ENCODE assay signal across 9 cellular contexts in the genomic region with DNA sequence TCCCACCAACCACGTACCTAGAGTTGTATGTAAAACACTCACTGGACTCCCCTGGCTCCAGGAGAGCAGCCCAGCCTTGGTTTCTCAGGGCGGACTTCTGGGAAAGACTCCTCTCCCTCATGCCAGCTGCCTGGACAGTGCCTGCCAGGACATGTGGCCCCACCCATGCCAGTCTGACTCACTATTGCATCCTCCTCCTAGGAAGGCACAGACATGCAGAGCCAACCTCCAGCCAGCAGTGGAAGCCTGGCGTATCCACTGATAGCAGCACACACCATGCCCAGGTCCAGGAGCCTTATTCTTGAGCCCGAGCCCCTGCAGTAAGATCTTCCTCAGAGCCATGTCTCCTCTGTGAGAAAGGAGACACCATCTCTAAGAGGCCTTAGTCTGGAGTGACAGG. TPM values are rescaled to one million over a fixed set of nuclear protein-coding genes. Genes with fewer than 3 reads are reported as not detected.
DNase-seq lines count a peak whose midpoint lies in the region; ATAC-seq and TF ChIP-seq lines count a peak whose summit lies in the region.
"Had no signal": no experiment of that assay in that cellular context is flagged by ENCODE, and none has a peak within 500 bp of the region (broad histone marks: within the 10 kb centered on the region; RNA-seq: fewer than 3 reads in every experiment).

No MANE protein-coding gene starts in this region.

- H3K4me1 ChIP-seq in vagina = peaks cover 70% of the 10 kb centered on the region

- H3K36me3 Mint-ChIP-seq in activated naive CD4-positive, alpha-beta T cell treated with anti-CD3 and anti-CD28 coated beads, Interleukin-2, amount 50 U/mL, for 24 hours = peaks cover 23% of the 10 kb centered on the region
- peaks cover 40% of the 10 kb centered on the region for H3K36me3 Mint-ChIP-seq in activated naive CD8-positive, alpha-beta T cell treated with anti-CD3 and anti-CD28 coated beads, Interleukin-2, amount 10 ng/mL, durations not matched to agents 7 days and 5 days

- ATAC-seq in activated naive CD8-positive, alpha-beta T cell treated with anti-CD3 and anti-CD28 coated beads, Interleukin-2, amount 10 ng/mL, durations not matched to agents 7 days and 5 days (ENCODE audit: low read depth) = no peak
- ATAC-seq in GM21367 (IDR thresholded peaks at IDR 0.05; ENCODE audit: unreplicated experiment) (no peak), GM21423 (IDR thresholded peaks at IDR 0.05; ENCODE audit: unreplicated experiment) (no peak)

- DNase-seq in activated naive CD4-positive, alpha-beta T cell treated with Interleukin-2 at 50 U/mL for 16 hours = no peak
- DNase-seq in activated naive CD8-positive, alpha-beta T cell treated with anti-CD3 and anti-CD28 coated beads, Interleukin-2, amount 10 ng/mL, durations not matched to agents 7 days and 5 days = no peak
- DNase-seq in kidney glomerular epithelial cell (lab: John Stamatoyannopoulos, UW) (peak; percentile 66), vagina (ENCODE audit: extremely low spot score in 2 of 2) (no peak), NCI-H510A (lab: John Stamatoyannopoulos, UW) (no peak)
- DNase-seq: pancreas had no signal

- TF ChIP-seq POLR2A in vagina (IDR thresholded peaks at IDR 0.05) = no peak

- H3K27ac Mint-ChIP-seq in activated naive CD4-positive, alpha-beta T cell treated with anti-CD3 and anti-CD28 coated beads, Interleukin-2, amount 50 U/mL, for 24 hours = no peak overlapping the region
- H3K27ac Mint-ChIP-seq in activated naive CD8-positive, alpha-beta T cell treated with anti-CD3 and anti-CD28 coated beads, Interleukin-2, amount 10 ng/mL, durations not matched to agents 7 days and 5 days = peak overlapping the region; percentile 65

- H3K4me3 Mint-ChIP-seq in activated naive CD4-positive, alpha-beta T cell treated with anti-CD3 and anti-CD28 coated beads, Interleukin-2, amount 50 U/mL, for 24 hours = peak overlapping the region; percentile 75
- H3K4me3 Mint-ChIP-seq in activated naive CD8-positive, alpha-beta T cell treated with anti-CD3 and anti-CD28 coated beads, Interleukin-2, amount 10 ng/mL, durations not matched to agents 7 days and 5 days = peak overlapping the region; percentile 20

- no peaks in the 10 kb centered on the region for H3K27me3 ChIP-seq in vagina
- H3K27me3 ChIP-seq: pancreas had no signal

- intact Hi-C loops in vagina (cut with DNase I) = no loop called here

- peaks cover 79% of the 10 kb centered on the region for H3K4me1 Mint-ChIP-seq in activated naive CD4-positive, alpha-beta T cell treated with anti-CD3 and anti-CD28 coated beads, Interleukin-2, amount 50 U/mL, for 24 hours
- peaks cover 58% of the 10 kb centered on the region for H3K4me1 Mint-ChIP-seq in activated naive CD8-positive, alpha-beta T cell treated with anti-CD3 and anti-CD28 coated beads, Interleukin-2, amount 10 ng/mL, durations not matched to agents 7 days and 5 days

- H3K36me3 ChIP-seq in vagina = peaks cover 2 to 20% of the 10 kb centered on the region in 2 donors

- POLR2A ChIA-PET in activated naive CD8-positive, alpha-beta T cell treated with anti-CD3 and anti-CD28 coated beads, Interleukin-2, amount 10 ng/mL, durations not matched to agents 7 days and 5 days (lab: Charles Lee) = interaction anchor here (0.8 kb wide), 1 partner anchor 9 kb away, joined by 3 read pairs; a partner anchor contains a TSS

- peak overlapping the region; percentile 28 for H3K27ac ChIP-seq in vagina
- H3K27ac ChIP-seq: pancreas had no signal

- no peaks in the 10 kb centered on the region for H3K9me3 Mint-ChIP-seq in activated naive CD4-positive, alpha-beta T cell treated with anti-CD3 and anti-CD28 coated beads, Interleukin-2, amount 50 U/mL, for 24 hours
- H3K9me3 Mint-ChIP-seq in activated naive CD8-positive, alpha-beta T cell treated with anti-CD3 and anti-CD28 coated beads, Interleukin-2, amount 10 ng/mL, durations not matched to agents 7 days and 5 days = no peaks in the 10 kb centered on the region

- TF ChIP-seq CTCF in vagina (IDR thresholded peaks at IDR 0.05) = no peak

- H3K27me3 Mint-ChIP-seq in activated naive CD4-positive, alpha-beta T cell treated with anti-CD3 and anti-CD28 coated beads, Interleukin-2, amount 50 U/mL, for 24 hours = no peaks in the 10 kb centered on the region
- no peaks in the 10 kb centered on the region for H3K27me3 Mint-ChIP-seq in activated naive CD8-positive, alpha-beta T cell treated with anti-CD3 and anti-CD28 coated beads, Interleukin-2, amount 10 ng/mL, durations not matched to agents 7 days and 5 days

- no peaks in the 10 kb centered on the region for H3K9me3 ChIP-seq in vagina
- H3K9me3 ChIP-seq: pancreas had no signal

- H3K4me3 ChIP-seq in vagina = no peak overlapping the region
- H3K4me3 ChIP-seq: pancreas had no signal

RNA-seq across cellular contexts. Expression of a gene that starts 8.6 kb away (rescaled TPM):
- total RNA-seq in activated naive CD8-positive, alpha-beta T cell treated with anti-CD3 and anti-CD28 coated beads, Interleukin-2, amount 10 ng/mL, durations not matched to agents 7 days and 5 days = 100 to 1,000 TPM; 965 to 980 TPM
- total RNA-seq in vagina = 484 TPM

RNA-seq across cellular contexts. Expression of a gene that starts 24.8 kb away (rescaled TPM):
- not detected for total RNA-seq in activated naive CD8-positive, alpha-beta T cell treated with anti-CD3 and anti-CD28 coated beads, Interleukin-2, amount 10 ng/mL, durations not matched to agents 7 days and 5 days
- 7.4 TPM for total RNA-seq in vagina

RNA-seq across cellular contexts. Expression of a gene that starts 49.9 kb away (rescaled TPM):
- total RNA-seq in activated naive CD8-positive, alpha-beta T cell treated with anti-CD3 and anti-CD28 coated beads, Interleukin-2, amount 10 ng/mL, durations not matched to agents 7 days and 5 days = 10 to 100 TPM; 86.7 to 90.2 TPM
- 62.6 TPM for total RNA-seq in vagina
